Comparison of ENCODE assay signal across 1 cellular context in the genomic region with DNA sequence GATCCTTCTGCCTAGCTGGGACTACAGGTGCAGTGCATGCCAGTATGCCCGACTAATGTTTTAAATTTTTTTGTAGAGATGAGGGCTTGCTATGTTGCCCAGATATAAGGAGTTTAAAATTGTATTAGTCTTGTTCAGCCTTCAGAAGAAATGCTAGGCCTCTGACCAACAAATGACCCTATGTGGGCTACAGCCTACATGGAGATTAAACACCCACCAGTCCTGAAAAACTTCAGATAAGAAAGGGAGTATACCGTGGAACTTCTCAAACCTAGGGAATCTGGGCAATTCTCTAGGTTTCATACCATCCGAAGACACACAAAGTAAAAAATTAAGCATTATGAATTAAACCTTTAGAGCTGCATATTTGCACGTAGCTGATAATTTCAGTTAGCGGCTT.
A peak's percentile ranks its signal among the peaks of the same experiment; 100 is the strongest.
TF ChIP-seq lines count a peak whose summit lies in the region.

No MANE protein-coding gene starts in this region.

TF ChIP-seq in K562, 482 proteins besides CTCF, POLR2A, EP300 and RAD21 (continued from another document and continues in another):
- TF ChIP-seq, protein P1, sequence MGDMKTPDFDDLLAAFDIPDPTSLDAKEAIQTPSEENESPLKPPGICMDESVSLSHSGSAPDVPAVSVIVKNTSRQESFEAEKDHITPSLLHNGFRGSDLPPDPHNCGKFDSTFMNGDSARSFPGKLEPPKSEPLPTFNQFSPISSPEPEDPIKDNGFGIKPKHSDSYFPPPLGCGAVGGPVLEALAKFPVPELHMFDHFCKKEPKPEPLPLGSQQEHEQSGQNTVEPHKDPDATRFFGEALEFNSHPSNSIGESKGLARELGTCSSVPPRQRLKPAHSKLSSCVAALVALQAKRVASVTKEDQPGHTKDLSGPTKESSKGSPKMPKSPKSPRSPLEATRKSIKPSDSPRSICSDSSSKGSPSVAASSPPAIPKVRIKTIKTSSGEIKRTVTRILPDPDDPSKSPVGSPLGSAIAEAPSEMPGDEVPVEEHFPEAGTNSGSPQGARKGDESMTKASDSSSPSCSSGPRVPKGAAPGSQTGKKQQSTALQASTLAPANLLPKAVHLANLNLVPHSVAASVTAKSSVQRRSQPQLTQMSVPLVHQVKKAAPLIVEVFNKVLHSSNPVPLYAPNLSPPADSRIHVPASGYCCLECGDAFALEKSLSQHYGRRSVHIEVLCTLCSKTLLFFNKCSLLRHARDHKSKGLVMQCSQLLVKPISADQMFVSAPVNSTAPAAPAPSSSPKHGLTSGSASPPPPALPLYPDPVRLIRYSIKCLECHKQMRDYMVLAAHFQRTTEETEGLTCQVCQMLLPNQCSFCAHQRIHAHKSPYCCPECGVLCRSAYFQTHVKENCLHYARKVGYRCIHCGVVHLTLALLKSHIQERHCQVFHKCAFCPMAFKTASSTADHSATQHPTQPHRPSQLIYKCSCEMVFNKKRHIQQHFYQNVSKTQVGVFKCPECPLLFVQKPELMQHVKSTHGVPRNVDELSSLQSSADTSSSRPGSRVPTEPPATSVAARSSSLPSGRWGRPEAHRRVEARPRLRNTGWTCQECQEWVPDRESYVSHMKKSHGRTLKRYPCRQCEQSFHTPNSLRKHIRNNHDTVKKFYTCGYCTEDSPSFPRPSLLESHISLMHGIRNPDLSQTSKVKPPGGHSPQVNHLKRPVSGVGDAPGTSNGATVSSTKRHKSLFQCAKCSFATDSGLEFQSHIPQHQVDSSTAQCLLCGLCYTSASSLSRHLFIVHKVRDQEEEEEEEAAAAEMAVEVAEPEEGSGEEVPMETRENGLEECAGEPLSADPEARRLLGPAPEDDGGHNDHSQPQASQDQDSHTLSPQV (IDR thresholded peaks at IDR 0.05), result no peak
- TF ChIP-seq LCOR (CRISPR knock-in tag; IDR thresholded peaks at IDR 0.05), result no peak
- no peak for TF ChIP-seq FOSL1 (tag; conservative IDR thresholded peaks at IDR 0.05)
- no peak for TF ChIP-seq SMARCA4 (IDR thresholded peaks at IDR 0.05)
- TF ChIP-seq, protein P2, sequence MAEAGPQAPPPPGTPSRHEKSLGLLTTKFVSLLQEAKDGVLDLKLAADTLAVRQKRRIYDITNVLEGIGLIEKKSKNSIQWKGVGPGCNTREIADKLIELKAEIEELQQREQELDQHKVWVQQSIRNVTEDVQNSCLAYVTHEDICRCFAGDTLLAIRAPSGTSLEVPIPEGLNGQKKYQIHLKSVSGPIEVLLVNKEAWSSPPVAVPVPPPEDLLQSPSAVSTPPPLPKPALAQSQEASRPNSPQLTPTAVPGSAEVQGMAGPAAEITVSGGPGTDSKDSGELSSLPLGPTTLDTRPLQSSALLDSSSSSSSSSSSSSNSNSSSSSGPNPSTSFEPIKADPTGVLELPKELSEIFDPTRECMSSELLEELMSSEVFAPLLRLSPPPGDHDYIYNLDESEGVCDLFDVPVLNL (CRISPR knock-in tag; IDR thresholded peaks at IDR 0.05; ENCODE audit: low read depth), result no peak
- TF ChIP-seq, protein P3, sequence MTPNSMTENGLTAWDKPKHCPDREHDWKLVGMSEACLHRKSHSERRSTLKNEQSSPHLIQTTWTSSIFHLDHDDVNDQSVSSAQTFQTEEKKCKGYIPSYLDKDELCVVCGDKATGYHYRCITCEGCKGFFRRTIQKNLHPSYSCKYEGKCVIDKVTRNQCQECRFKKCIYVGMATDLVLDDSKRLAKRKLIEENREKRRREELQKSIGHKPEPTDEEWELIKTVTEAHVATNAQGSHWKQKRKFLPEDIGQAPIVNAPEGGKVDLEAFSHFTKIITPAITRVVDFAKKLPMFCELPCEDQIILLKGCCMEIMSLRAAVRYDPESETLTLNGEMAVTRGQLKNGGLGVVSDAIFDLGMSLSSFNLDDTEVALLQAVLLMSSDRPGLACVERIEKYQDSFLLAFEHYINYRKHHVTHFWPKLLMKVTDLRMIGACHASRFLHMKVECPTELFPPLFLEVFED (CRISPR knock-in tag; conservative IDR thresholded peaks at IDR 0.05), result no peak
- TF ChIP-seq HNRNPLL (IDR thresholded peaks at IDR 0.05; ENCODE audit: low read depth, low read length, poor library complexity, severe bottlenecking), result no peak
- no peak for TF ChIP-seq ZNF217 (CRISPR knock-in tag; IDR thresholded peaks at IDR 0.05)
- TF ChIP-seq KAT2B (IDR thresholded peaks at IDR 0.05; ENCODE audit: low read depth, low read length), result no peak
- no peak for TF ChIP-seq KDM4B (IDR thresholded peaks at IDR 0.05; ENCODE audit: borderline replicate concordance in 2 of 2, low read depth in 1 of 2)
- TF ChIP-seq, protein P4, sequence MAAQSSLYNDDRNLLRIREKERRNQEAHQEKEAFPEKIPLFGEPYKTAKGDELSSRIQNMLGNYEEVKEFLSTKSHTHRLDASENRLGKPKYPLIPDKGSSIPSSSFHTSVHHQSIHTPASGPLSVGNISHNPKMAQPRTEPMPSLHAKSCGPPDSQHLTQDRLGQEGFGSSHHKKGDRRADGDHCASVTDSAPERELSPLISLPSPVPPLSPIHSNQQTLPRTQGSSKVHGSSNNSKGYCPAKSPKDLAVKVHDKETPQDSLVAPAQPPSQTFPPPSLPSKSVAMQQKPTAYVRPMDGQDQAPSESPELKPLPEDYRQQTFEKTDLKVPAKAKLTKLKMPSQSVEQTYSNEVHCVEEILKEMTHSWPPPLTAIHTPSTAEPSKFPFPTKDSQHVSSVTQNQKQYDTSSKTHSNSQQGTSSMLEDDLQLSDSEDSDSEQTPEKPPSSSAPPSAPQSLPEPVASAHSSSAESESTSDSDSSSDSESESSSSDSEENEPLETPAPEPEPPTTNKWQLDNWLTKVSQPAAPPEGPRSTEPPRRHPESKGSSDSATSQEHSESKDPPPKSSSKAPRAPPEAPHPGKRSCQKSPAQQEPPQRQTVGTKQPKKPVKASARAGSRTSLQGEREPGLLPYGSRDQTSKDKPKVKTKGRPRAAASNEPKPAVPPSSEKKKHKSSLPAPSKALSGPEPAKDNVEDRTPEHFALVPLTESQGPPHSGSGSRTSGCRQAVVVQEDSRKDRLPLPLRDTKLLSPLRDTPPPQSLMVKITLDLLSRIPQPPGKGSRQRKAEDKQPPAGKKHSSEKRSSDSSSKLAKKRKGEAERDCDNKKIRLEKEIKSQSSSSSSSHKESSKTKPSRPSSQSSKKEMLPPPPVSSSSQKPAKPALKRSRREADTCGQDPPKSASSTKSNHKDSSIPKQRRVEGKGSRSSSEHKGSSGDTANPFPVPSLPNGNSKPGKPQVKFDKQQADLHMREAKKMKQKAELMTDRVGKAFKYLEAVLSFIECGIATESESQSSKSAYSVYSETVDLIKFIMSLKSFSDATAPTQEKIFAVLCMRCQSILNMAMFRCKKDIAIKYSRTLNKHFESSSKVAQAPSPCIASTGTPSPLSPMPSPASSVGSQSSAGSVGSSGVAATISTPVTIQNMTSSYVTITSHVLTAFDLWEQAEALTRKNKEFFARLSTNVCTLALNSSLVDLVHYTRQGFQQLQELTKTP (IDR thresholded peaks at IDR 0.05; ENCODE audit: low read depth in 1 of 2, partially characterized antibody in 2 of 2), result no peak
- TF ChIP-seq ZZZ3 (IDR thresholded peaks at IDR 0.05), result no peak
- TF ChIP-seq TRIM24 (IDR thresholded peaks at IDR 0.05), result peak in 1 of 2 experiments; percentile 10; a peak in 1 of 4 replicates
- no peak for TF ChIP-seq TRIM28 (IDR thresholded peaks at IDR 0.05)
- no peak for TF ChIP-seq ZNF197 (CRISPR knock-in tag; IDR thresholded peaks at IDR 0.05; ENCODE audit: low read depth)
- no peak for TF ChIP-seq SRSF1 (IDR thresholded peaks at IDR 0.05; ENCODE audit: low read depth, low read length)
- TF ChIP-seq, protein P5, sequence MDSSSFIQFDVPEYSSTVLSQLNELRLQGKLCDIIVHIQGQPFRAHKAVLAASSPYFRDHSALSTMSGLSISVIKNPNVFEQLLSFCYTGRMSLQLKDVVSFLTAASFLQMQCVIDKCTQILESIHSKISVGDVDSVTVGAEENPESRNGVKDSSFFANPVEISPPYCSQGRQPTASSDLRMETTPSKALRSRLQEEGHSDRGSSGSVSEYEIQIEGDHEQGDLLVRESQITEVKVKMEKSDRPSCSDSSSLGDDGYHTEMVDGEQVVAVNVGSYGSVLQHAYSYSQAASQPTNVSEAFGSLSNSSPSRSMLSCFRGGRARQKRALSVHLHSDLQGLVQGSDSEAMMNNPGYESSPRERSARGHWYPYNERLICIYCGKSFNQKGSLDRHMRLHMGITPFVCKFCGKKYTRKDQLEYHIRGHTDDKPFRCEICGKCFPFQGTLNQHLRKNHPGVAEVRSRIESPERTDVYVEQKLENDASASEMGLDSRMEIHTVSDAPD (CRISPR knock-in tag; IDR thresholded peaks at IDR 0.05), result no peak
- peak; percentile 37 to 55; a peak in 2 of 4 replicates for TF ChIP-seq KDM1A (IDR thresholded peaks at IDR 0.05)
- no peak for TF ChIP-seq FOS (IDR thresholded peaks at IDR 0.05; ENCODE audit: extremely low read depth, insufficient read length)
- TF ChIP-seq, protein P6, sequence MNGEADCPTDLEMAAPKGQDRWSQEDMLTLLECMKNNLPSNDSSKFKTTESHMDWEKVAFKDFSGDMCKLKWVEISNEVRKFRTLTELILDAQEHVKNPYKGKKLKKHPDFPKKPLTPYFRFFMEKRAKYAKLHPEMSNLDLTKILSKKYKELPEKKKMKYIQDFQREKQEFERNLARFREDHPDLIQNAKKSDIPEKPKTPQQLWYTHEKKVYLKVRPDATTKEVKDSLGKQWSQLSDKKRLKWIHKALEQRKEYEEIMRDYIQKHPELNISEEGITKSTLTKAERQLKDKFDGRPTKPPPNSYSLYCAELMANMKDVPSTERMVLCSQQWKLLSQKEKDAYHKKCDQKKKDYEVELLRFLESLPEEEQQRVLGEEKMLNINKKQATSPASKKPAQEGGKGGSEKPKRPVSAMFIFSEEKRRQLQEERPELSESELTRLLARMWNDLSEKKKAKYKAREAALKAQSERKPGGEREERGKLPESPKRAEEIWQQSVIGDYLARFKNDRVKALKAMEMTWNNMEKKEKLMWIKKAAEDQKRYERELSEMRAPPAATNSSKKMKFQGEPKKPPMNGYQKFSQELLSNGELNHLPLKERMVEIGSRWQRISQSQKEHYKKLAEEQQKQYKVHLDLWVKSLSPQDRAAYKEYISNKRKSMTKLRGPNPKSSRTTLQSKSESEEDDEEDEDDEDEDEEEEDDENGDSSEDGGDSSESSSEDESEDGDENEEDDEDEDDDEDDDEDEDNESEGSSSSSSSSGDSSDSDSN (IDR thresholded peaks at IDR 0.05; ENCODE audit: borderline replicate concordance in 1 of 2, low read depth in 2 of 2, low read length in 2 of 2), result no peak
- TF ChIP-seq WHSC1 (IDR thresholded peaks at IDR 0.05; ENCODE audit: low read length), result no peak
- TF ChIP-seq ZNF584 (CRISPR knock-in tag; IDR thresholded peaks at IDR 0.05; ENCODE audit: low read depth), result no peak
- TF ChIP-seq ARHGAP35 (IDR thresholded peaks at IDR 0.05; ENCODE audit: partially characterized antibody), result no peak
- TF ChIP-seq ZKSCAN3 (CRISPR knock-in tag; IDR thresholded peaks at IDR 0.05), result no peak
- no peak for TF ChIP-seq RBM39 (optimal IDR thresholded peaks at IDR 0.05; ENCODE audit: low read depth, low read length)
- no peak for TF ChIP-seq MTA1 (IDR thresholded peaks at IDR 0.05; ENCODE audit: borderline replicate concordance)
- no peak for TF ChIP-seq SAFB (IDR thresholded peaks at IDR 0.05; ENCODE audit: borderline replicate concordance, low read depth, low read length)
- no peak for TF ChIP-seq ZSCAN29 (IDR thresholded peaks at IDR 0.05)
- TF ChIP-seq PTBP1 (IDR thresholded peaks at IDR 0.05; ENCODE audit: low read depth, low read length), result no peak
- TF ChIP-seq, protein P7, sequence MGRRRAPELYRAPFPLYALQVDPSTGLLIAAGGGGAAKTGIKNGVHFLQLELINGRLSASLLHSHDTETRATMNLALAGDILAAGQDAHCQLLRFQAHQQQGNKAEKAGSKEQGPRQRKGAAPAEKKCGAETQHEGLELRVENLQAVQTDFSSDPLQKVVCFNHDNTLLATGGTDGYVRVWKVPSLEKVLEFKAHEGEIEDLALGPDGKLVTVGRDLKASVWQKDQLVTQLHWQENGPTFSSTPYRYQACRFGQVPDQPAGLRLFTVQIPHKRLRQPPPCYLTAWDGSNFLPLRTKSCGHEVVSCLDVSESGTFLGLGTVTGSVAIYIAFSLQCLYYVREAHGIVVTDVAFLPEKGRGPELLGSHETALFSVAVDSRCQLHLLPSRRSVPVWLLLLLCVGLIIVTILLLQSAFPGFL (CRISPR knock-in tag; IDR thresholded peaks at IDR 0.05), result no peak
- TF ChIP-seq KLF16 (IDR thresholded peaks at IDR 0.05), result peak; percentile 74; the same call in 1 of the 2 replicates
- TF ChIP-seq SNIP1 (IDR thresholded peaks at IDR 0.05; ENCODE audit: low read depth), result no peak
- no peak for TF ChIP-seq CREBBP (IDR thresholded peaks at IDR 0.05; ENCODE audit: low read depth, low read length)
- TF ChIP-seq MTA3 (IDR thresholded peaks at IDR 0.05; ENCODE audit: borderline replicate concordance), result no peak
- TF ChIP-seq, protein P8, sequence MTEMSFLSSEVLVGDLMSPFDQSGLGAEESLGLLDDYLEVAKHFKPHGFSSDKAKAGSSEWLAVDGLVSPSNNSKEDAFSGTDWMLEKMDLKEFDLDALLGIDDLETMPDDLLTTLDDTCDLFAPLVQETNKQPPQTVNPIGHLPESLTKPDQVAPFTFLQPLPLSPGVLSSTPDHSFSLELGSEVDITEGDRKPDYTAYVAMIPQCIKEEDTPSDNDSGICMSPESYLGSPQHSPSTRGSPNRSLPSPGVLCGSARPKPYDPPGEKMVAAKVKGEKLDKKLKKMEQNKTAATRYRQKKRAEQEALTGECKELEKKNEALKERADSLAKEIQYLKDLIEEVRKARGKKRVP (CRISPR knock-in tag; IDR thresholded peaks at IDR 0.05), result no peak
- TF ChIP-seq, protein P9, sequence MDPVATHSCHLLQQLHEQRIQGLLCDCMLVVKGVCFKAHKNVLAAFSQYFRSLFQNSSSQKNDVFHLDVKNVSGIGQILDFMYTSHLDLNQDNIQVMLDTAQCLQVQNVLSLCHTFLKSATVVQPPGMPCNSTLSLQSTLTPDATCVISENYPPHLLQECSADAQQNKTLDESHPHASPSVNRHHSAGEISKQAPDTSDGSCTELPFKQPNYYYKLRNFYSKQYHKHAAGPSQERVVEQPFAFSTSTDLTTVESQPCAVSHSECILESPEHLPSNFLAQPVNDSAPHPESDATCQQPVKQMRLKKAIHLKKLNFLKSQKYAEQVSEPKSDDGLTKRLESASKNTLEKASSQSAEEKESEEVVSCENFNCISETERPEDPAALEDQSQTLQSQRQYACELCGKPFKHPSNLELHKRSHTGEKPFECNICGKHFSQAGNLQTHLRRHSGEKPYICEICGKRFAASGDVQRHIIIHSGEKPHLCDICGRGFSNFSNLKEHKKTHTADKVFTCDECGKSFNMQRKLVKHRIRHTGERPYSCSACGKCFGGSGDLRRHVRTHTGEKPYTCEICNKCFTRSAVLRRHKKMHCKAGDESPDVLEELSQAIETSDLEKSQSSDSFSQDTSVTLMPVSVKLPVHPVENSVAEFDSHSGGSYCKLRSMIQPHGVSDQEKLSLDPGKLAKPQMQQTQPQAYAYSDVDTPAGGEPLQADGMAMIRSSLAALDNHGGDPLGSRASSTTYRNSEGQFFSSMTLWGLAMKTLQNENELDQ (CRISPR knock-in tag; IDR thresholded peaks at IDR 0.05; ENCODE audit: borderline replicate concordance), result no peak
- TF ChIP-seq NCOR1 (IDR thresholded peaks at IDR 0.05), result peak; percentile 47; the same call in 1 of the 2 replicates
- peak; percentile 68 for TF ChIP-seq CBFA2T2 (conservative IDR thresholded peaks at IDR 0.05)
- no peak for TF ChIP-seq MAFF (IDR thresholded peaks at IDR 0.05; ENCODE audit: low read length)
- no peak for TF ChIP-seq XRCC4 (IDR thresholded peaks at IDR 0.05; ENCODE audit: extremely low read depth, insufficient read depth, insufficient read length)
